ENCODE assay signal across 1 cellular context in the genomic region with DNA sequence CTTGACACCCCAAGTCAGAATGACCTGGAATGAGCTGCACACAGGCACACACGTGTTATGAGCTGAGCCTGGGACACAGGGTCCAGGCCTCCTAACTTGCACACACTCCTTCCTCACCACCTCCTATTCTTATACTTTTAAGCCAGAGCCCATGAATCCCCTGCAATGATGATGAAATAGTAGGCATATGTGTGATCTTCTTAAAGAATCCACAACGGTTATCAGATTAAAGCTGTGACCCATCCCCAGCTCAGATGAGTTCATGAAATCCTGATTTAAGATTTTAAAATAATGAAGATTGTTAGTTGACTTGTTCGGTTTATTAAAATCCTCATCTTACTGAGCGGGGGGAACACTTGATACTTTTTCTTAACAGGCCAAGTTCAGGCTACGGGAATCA.
TF ChIP-seq lines count a peak whose summit lies in the region.

No MANE protein-coding gene starts in this region.

TF ChIP-seq in GM12878, 131 proteins besides CTCF, POLR2A, EP300 and RAD21:
- TF ChIP-seq CBX5 (IDR thresholded peaks at IDR 0.05; ENCODE audit: low read depth) (no peak), POLR2AphosphoS2 (IDR thresholded peaks at IDR 0.05; ENCODE audit: low read depth, low read length) (no peak), TCF12 (IDR thresholded peaks at IDR 0.05; ENCODE audit: low read depth, low read length) (no peak), STAT1 (conservative IDR thresholded peaks at IDR 0.05) (no peak), BMI1 (IDR thresholded peaks at IDR 0.05; ENCODE audit: borderline replicate concordance) (no peak), WRNIP1 (IDR thresholded peaks at IDR 0.05; ENCODE audit: borderline replicate concordance, low read depth, low read length) (no peak)
